In genomic region chr1:161388639-161389038, GRCh38 we compare ENCODE assay signal across 14 cellular contexts. TPM values are rescaled to one million over a fixed set of nuclear protein-coding genes. Genes with fewer than 3 reads are reported as not detected.
DNase-seq lines count a peak whose midpoint lies in the region; ATAC-seq and TF ChIP-seq lines count a peak whose summit lies in the region.
"Had no signal": no experiment of that assay in that cellular context is flagged by ENCODE, and none has a peak within 500 bp of the region (broad histone marks: within the 10 kb centered on the region; RNA-seq: fewer than 3 reads in every experiment).

No MANE protein-coding gene starts in this region.

- H2AFZ ChIP-seq in KMS-11 (ENCODE audit: low read depth) (no peak overlapping the region), osteoblast (ENCODE audit: low read length) (no peak overlapping the region)

- ATAC-seq in GM21390 (IDR thresholded peaks at IDR 0.05; ENCODE audit: unreplicated experiment), result no peak
- no peak for ATAC-seq in GM18519 (IDR thresholded peaks at IDR 0.05; ENCODE audit: low FRiP score, unreplicated experiment)
- ATAC-seq: sciatic nerve had no signal

- no peaks in the 10 kb centered on the region for H3K9me3 Mint-ChIP-seq in CD8-positive, alpha-beta memory T cell

- H3K27ac ChIP-seq in CD8-positive, alpha-beta memory T cell (ENCODE audit: low read depth, low read length), result no peak overlapping the region
- H3K27ac ChIP-seq in KMS-11, result no peak overlapping the region
- H3K27ac ChIP-seq in brain microvascular endothelial cell, result no peak overlapping the region
- H3K27ac ChIP-seq in osteoblast (ENCODE audit: low read depth, low read length), result peak overlapping the region; percentile 97

- CTCF ChIA-PET in CD8-positive, alpha-beta memory T cell (lab: Charles Lee), result interaction anchor here (1.5 to 4.6 kb wide), 3 partner anchors 21 to 223 kb away, joined by 5 to 25 read pairs (median 5); partner anchors contain the start of genes CFAP126, PPOX and TOMM40L

- no peaks in the 10 kb centered on the region for H4K20me1 ChIP-seq in KMS-11 (ENCODE audit: insufficient read depth)
- no peaks in the 10 kb centered on the region for H4K20me1 ChIP-seq in osteoblast (ENCODE audit: insufficient read depth, low read length)

- H3K79me2 ChIP-seq in KMS-11 (ENCODE audit: insufficient read depth, low read depth) (no peaks in the 10 kb centered on the region), osteoblast (ENCODE audit: insufficient read depth, low read length) (no peaks in the 10 kb centered on the region)

- H3K36me3 ChIP-seq in CD8-positive, alpha-beta memory T cell (ENCODE audit: insufficient read depth, low read length), result no peaks in the 10 kb centered on the region
- H3K36me3 ChIP-seq in KMS-11 (ENCODE audit: insufficient read depth), result no peaks in the 10 kb centered on the region
- H3K36me3 ChIP-seq in brain microvascular endothelial cell (replicated peaks), result no peaks in the 10 kb centered on the region
- H3K36me3 ChIP-seq in osteoblast (ENCODE audit: insufficient read depth, low read length), result no peaks in the 10 kb centered on the region

- H3K4me3 ChIP-seq in CD8-positive, alpha-beta memory T cell (ENCODE audit: low read length), result no peak overlapping the region
- H3K4me3 ChIP-seq in KMS-11 (IDR thresholded peaks at IDR 0.05; ENCODE audit: insufficient read depth, low read depth, low read length) (no peak overlapping the region), brain microvascular endothelial cell (ENCODE audit: low read depth, low read length) (no peak overlapping the region), osteoblast (ENCODE audit: insufficient read depth, low read length) (no peak overlapping the region)

- TF ChIP-seq CTCF in KMS-11 (conservative IDR thresholded peaks at IDR 0.05; ENCODE audit: low read depth, low read length) (no peak), brain microvascular endothelial cell (IDR thresholded peaks at IDR 0.05; ENCODE audit: low read depth, low read length, missing control alignments) (peak; percentile 11), osteoblast (IDR thresholded peaks at IDR 0.05; ENCODE audit: extremely low read depth, low read depth, low read length) (no peak)

- peak overlapping the region in 6 of 7 donors; percentile 84 to 97 (median 91) for H3K4me3 Mint-ChIP-seq in CD8-positive, alpha-beta memory T cell

- no peaks in the 10 kb centered on the region for H3K9me3 ChIP-seq in CD8-positive, alpha-beta memory T cell (ENCODE audit: low read length)
- H3K9me3 ChIP-seq in osteoblast (ENCODE audit: low read depth, low read length), result no peaks in the 10 kb centered on the region

- H3K27me3 Mint-ChIP-seq in CD8-positive, alpha-beta memory T cell, result no peaks in the 10 kb centered on the region

- H3K4me1 Mint-ChIP-seq in CD8-positive, alpha-beta memory T cell, result peaks cover 14 to 35% (median 28%) of the 10 kb centered on the region in 3 donors

- in situ Hi-C loops in brain microvascular endothelial cell (cut with HindIII; ENCODE audit: low pct_ligation_motif_present, low sequenced_read_pairs), result loop anchor here (25.0 kb wide), 1 partner anchor 176 kb away; the partner anchor contains the start of genes APOA2, FCER1G and NDUFS2

- POLR2A ChIA-PET in CD8-positive, alpha-beta memory T cell (lab: Charles Lee), result interaction anchor here (1.8 to 2.2 kb wide), 2 partner anchors 75 to 163 kb away, joined by 6 to 16 read pairs; partner anchors contain the start of gene TOMM40L

- H3K27me3 ChIP-seq in CD8-positive, alpha-beta memory T cell (ENCODE audit: insufficient read depth, low read length, poor library complexity, severe bottlenecking), result no peaks in the 10 kb centered on the region
- H3K27me3 ChIP-seq in KMS-11 (ENCODE audit: insufficient read depth, low read depth), result no peaks in the 10 kb centered on the region
- H3K27me3 ChIP-seq in brain microvascular endothelial cell (replicated peaks), result no peaks in the 10 kb centered on the region
- H3K27me3 ChIP-seq in osteoblast (ENCODE audit: insufficient read depth, low read length), result no peaks in the 10 kb centered on the region

- H3K27ac Mint-ChIP-seq in CD8-positive, alpha-beta memory T cell, result peak overlapping the region in 4 of 8 donors; percentile 94 to 98 (median 97)

- no peak overlapping the region for H3K9ac ChIP-seq in KMS-11

- peaks cover 14% of the 10 kb centered on the region for H3K4me1 ChIP-seq in CD8-positive, alpha-beta memory T cell (ENCODE audit: insufficient read depth, low read length)
- H3K4me1 ChIP-seq in KMS-11 (ENCODE audit: low read depth, poor library complexity, severe bottlenecking) (peaks cover 30% of the 10 kb centered on the region), osteoblast (ENCODE audit: insufficient read depth, low read length) (peaks cover 5% of the 10 kb centered on the region)

- H3K36me3 Mint-ChIP-seq in CD8-positive, alpha-beta memory T cell, result peaks cover 0 to 3% (median 0%) of the 10 kb centered on the region in 3 donors

- peak overlapping the region; percentile 50; the same call in 1 of the 2 replicates for H3K4me2 ChIP-seq in KMS-11
- H3K4me2 ChIP-seq in osteoblast (ENCODE audit: insufficient read depth, low read length), result no peak overlapping the region

- DNase-seq in CD8-positive, alpha-beta memory T cell, result no peak
- DNase-seq in brain microvascular endothelial cell (no peak), osteoblast (ENCODE audit: insufficient read length, low spot score, missing footprints) (no peak), NCI-H446 treated with DMSO at 0.1 percent for 48 hours (lab: John Stamatoyannopoulos, UW) (no peak)
- DNase-seq: COR-L47; effector CD4-positive, alpha-beta T cell; hippocampal formation; mammary epithelial cell; NCI-H2107; RPMI8226 had no signal

RNA-seq across cellular contexts. Expression of gene CFAP126, which starts 21.0 kb away (rescaled TPM):
- total RNA-seq in CD8-positive, alpha-beta memory T cell, result not detected
- polyA plus RNA-seq in CD8-positive, alpha-beta memory T cell, result not detected
- total RNA-seq in osteoblast, result not detected in 2 replicates
- total RNA-seq: mammary epithelial cell had no signal
- polyA plus RNA-seq: mammary epithelial cell had no signal
